In the genomic region with DNA sequence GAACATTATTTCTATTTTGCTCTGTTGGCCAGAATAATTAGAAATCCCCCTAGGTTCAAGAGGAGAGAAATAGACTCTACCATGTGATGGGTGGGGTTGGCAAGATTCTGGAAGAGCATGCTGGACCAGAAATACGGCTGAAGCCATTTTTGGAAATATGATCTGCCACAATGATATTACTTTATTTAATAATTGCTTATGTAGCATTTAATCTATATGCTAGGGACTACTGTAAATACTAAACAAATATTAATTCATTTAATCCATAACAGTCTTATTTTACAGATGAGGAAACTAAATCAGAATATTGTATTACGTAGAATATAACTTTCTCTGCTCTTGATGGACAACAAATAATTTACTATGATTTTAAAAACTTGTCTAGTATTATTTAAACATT, we compare ENCODE assay signal across 2 cellular contexts.
TF ChIP-seq lines count a peak whose summit lies in the region.

No MANE protein-coding gene starts in this region.

TF ChIP-seq in HEK293, 187 proteins besides CTCF, POLR2A, EP300 and RAD21 (continued from another document):
- TF ChIP-seq, protein P1, sequence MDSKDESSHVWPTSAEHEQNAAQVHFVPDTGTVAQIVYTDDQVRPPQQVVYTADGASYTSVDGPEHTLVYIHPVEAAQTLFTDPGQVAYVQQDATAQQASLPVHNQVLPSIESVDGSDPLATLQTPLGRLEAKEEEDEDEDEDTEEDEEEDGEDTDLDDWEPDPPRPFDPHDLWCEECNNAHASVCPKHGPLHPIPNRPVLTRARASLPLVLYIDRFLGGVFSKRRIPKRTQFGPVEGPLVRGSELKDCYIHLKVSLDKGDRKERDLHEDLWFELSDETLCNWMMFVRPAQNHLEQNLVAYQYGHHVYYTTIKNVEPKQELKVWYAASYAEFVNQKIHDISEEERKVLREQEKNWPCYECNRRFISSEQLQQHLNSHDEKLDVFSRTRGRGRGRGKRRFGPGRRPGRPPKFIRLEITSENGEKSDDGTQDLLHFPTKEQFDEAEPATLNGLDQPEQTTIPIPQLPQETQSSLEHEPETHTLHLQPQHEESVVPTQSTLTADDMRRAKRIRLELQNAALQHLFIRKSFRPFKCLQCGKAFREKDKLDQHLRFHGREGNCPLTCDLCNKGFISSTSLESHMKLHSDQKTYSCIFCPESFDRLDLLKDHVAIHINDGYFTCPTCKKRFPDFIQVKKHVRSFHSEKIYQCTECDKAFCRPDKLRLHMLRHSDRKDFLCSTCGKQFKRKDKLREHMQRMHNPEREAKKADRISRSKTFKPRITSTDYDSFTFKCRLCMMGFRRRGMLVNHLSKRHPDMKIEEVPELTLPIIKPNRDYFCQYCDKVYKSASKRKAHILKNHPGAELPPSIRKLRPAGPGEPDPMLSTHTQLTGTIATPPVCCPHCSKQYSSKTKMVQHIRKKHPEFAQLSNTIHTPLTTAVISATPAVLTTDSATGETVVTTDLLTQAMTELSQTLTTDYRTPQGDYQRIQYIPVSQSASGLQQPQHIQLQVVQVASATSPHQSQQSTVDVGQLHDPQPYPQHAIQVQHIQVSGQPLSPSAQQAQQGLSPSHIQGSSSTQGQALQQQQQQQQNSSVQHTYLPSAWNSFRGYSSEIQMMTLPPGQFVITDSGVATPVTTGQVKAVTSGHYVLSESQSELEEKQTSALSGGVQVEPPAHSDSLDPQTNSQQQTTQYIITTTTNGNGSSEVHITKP (tag by site-specific recombination; IDR thresholded peaks at IDR 0.05) = peak; percentile 56; the same call in 1 of the 2 replicates

TF ChIP-seq in GM23338, 12 proteins besides CTCF, POLR2A, EP300 and RAD21:
- TF ChIP-seq, protein P2, sequence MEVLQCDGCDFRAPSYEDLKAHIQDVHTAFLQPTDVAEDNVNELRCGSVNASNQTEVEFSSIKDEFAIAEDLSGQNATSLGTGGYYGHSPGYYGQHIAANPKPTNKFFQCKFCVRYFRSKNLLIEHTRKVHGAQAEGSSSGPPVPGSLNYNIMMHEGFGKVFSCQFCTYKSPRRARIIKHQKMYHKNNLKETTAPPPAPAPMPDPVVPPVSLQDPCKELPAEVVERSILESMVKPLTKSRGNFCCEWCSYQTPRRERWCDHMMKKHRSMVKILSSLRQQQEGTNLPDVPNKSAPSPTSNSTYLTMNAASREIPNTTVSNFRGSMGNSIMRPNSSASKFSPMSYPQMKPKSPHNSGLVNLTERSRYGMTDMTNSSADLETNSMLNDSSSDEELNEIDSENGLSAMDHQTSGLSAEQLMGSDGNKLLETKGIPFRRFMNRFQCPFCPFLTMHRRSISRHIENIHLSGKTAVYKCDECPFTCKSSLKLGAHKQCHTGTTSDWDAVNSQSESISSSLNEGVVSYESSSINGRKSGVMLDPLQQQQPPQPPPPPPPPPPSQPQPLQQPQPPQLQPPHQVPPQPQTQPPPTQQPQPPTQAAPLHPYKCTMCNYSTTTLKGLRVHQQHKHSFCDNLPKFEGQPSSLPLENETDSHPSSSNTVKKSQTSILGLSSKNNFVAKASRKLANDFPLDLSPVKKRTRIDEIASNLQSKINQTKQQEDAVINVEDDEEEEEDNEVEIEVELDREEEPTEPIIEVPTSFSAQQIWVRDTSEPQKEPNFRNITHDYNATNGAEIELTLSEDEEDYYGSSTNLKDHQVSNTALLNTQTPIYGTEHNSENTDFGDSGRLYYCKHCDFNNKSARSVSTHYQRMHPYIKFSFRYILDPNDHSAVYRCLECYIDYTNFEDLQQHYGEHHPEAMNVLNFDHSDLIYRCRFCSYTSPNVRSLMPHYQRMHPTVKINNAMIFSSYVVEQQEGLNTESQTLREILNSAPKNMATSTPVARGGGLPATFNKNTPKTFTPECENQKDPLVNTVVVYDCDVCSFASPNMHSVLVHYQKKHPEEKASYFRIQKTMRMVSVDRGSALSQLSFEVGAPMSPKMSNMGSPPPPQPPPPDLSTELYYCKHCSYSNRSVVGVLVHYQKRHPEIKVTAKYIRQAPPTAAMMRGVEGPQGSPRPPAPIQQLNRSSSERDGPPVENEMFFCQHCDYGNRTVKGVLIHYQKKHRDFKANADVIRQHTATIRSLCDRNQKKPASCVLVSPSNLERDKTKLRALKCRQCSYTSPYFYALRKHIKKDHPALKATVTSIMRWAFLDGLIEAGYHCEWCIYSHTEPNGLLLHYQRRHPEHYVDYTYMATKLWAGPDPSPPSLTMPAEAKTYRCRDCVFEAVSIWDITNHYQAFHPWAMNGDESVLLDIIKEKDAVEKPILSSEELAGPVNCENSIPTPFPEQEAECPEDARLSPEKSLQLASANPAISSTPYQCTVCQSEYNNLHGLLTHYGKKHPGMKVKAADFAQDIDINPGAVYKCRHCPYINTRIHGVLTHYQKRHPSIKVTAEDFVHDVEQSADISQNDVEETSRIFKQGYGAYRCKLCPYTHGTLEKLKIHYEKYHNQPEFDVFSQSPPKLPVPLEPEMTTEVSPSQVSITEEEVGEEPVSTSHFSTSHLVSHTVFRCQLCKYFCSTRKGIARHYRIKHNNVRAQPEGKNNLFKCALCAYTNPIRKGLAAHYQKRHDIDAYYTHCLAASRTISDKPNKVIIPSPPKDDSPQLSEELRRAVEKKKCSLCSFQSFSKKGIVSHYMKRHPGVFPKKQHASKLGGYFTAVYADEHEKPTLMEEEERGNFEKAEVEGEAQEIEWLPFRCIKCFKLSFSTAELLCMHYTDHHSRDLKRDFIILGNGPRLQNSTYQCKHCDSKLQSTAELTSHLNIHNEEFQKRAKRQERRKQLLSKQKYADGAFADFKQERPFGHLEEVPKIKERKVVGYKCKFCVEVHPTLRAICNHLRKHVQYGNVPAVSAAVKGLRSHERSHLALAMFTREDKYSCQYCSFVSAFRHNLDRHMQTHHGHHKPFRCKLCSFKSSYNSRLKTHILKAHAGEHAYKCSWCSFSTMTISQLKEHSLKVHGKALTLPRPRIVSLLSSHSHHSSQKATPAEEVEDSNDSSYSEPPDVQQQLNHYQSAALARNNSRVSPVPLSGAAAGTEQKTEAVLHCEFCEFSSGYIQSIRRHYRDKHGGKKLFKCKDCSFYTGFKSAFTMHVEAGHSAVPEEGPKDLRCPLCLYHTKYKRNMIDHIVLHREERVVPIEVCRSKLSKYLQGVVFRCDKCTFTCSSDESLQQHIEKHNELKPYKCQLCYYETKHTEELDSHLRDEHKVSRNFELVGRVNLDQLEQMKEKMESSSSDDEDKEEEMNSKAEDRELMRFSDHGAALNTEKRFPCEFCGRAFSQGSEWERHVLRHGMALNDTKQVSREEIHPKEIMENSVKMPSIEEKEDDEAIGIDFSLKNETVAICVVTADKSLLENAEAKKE (CRISPR knock-in tag; IDR thresholded peaks at IDR 0.05) = no peak
- TF ChIP-seq NANOG (IDR thresholded peaks at IDR 0.05; ENCODE audit: borderline replicate concordance) (no peak), ZNF331 (CRISPR knock-in tag; IDR thresholded peaks at IDR 0.05; ENCODE audit: low read depth) (no peak), JUNB (IDR thresholded peaks at IDR 0.05; ENCODE audit: unreplicated experiment) (no peak), EZH2phosphoT487 (IDR thresholded peaks at IDR 0.05; ENCODE audit: unreplicated experiment) (no peak), POLR2AphosphoS5 (IDR thresholded peaks at IDR 0.05; ENCODE audit: low read depth) (no peak), STAT1 (IDR thresholded peaks at IDR 0.05; ENCODE audit: unreplicated experiment) (no peak), EZH2 (IDR thresholded peaks at IDR 0.05; ENCODE audit: low read depth, unreplicated experiment) (no peak), REST (IDR thresholded peaks at IDR 0.05; ENCODE audit: unreplicated experiment) (no peak), CREB1 (CRISPR knock-in tag; IDR thresholded peaks at IDR 0.05; ENCODE audit: low read depth) (no peak), ZNF114 (CRISPR knock-in tag; IDR thresholded peaks at IDR 0.05) (no peak)
- TF ChIP-seq, protein P3, sequence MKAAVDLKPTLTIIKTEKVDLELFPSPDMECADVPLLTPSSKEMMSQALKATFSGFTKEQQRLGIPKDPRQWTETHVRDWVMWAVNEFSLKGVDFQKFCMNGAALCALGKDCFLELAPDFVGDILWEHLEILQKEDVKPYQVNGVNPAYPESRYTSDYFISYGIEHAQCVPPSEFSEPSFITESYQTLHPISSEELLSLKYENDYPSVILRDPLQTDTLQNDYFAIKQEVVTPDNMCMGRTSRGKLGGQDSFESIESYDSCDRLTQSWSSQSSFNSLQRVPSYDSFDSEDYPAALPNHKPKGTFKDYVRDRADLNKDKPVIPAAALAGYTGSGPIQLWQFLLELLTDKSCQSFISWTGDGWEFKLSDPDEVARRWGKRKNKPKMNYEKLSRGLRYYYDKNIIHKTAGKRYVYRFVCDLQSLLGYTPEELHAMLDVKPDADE (IDR thresholded peaks at IDR 0.05) = no peak
